In the genomic region with DNA sequence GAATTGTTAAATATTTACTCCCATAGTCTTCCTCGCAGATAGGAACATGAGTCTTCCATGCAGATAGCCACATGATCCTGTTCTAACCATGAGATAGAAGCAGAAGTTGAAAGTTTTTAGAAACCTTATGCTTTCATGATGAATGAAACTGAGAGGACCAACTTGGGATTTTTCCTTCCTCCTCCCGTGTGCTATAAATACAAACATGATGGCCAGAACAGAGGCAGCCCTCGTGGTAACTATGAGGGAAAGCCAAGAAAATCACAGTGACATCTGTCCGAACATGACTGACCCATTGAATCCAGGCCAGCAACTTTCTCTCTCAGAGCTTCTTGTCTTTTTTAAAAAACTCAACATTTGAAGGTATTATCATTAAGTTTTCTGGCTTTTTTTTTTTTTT, we compare ENCODE assay signal across 11 cellular contexts.
"Had no signal": no experiment of that assay in that cellular context is flagged by ENCODE, and none has a peak within 500 bp of the region (broad histone marks: within the 10 kb centered on the region; RNA-seq: fewer than 3 reads in every experiment).

No MANE protein-coding gene starts in this region.

- H3K27ac Mint-ChIP-seq: naive thymus-derived CD8-positive, alpha-beta T cell; type B pancreatic cell had no signal

- H3K4me3 Mint-ChIP-seq: naive thymus-derived CD8-positive, alpha-beta T cell; type B pancreatic cell had no signal

- ATAC-seq: foreskin keratinocyte; left colon; left ventricle myocardium superior; naive thymus-derived CD8-positive, alpha-beta T cell had no signal

- H3K36me3 Mint-ChIP-seq: naive thymus-derived CD8-positive, alpha-beta T cell; type B pancreatic cell had no signal

- DNase-seq: erythroblast; foreskin keratinocyte; left colon; left ventricle myocardium superior; mesendoderm; naive thymus-derived CD8-positive, alpha-beta T cell; posterior cingulate gyrus; stimulated activated CD4-positive, alpha-beta T cell treated with anti-CD3 and anti-CD28 coated beads, Interleukin-2, amount 100 ng/mL, for 48 hours; stimulated activated naive CD4-positive, alpha-beta T cell treated with Interleukin-2 at 50 U/mL for 16 hours; thyroid gland had no signal

- H3K9me3 Mint-ChIP-seq: naive thymus-derived CD8-positive, alpha-beta T cell; type B pancreatic cell had no signal

- H3K4me1 Mint-ChIP-seq: naive thymus-derived CD8-positive, alpha-beta T cell had no signal
